Comparison of ENCODE assay signal across 11 cellular contexts in the genomic region with DNA sequence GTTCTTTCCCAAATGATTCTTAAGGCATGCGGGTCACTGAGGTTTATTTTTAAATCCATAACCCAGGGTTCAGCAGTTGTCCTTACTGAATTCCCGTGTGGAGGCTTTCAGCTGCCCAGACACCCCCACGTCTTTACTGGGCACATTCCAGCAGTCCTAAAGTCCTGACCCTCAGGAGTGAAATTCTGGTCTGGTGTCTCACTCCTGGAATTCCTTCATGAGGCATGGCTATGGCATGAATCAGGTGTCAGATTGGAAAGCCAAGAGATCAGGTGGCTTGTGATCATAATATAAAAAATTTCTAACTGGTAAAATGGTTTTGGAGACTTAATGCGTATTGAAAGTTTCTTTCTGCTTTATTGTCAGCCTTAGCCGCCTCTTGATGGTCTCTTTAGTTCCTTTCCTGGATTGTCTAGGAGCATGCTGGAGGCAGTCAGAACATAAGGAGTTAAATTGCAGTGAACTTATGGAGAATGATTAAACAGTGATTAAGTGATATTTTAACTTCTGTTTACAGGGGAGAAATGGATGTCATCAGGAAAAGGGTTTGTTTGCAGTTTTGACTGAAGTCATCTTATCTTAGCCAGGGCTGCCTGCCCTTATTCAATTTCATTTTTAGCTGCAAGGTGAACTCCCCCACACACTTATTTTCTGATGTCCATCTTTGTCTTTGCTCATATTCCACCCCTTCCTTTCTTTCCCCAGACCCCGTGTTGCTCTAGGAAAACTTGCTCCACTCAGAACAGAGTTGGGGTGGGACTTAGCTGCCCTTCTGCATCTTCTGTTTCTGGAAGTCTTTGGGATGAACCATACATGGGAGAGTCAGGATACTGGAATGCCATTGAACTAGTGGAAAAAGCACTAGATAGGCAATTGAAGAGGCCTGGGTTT. TPM values are rescaled to one million over a fixed set of nuclear protein-coding genes. Genes with fewer than 3 reads are reported as not detected.
DNase-seq lines count a peak whose midpoint lies in the region; ATAC-seq, FAIRE-seq and TF ChIP-seq lines count a peak whose summit lies in the region.
"Had no signal": no experiment of that assay in that cellular context is flagged by ENCODE, and none has a peak within 500 bp of the region (broad histone marks: within the 10 kb centered on the region; RNA-seq: fewer than 3 reads in every experiment).

No MANE protein-coding gene starts in this region.

- POLR2A ChIA-PET in A549 (lab: Yijun Ruan, JAX) = interaction anchor here (0.9 to 1.0 kb wide), 2 partner anchors 13 to 14 kb away, joined by 3 read pairs; no protein-coding TSS in a partner anchor

- FAIRE-seq in A549 (lab: Jason Lieb, UNC) = peak; percentile 18

- H3K4me2 ChIP-seq in A549 = peak overlapping the region; percentile 86

- no peak for TF ChIP-seq POLR2A in A549 (IDR thresholded peaks at IDR 0.05; ENCODE audit: low read length)

- H3K27me3 ChIP-seq in ectodermal cell (ENCODE audit: control insufficient read depth, insufficient read depth, low read length, poor library complexity, severe bottlenecking) = no peaks in the 10 kb centered on the region

- peaks cover 79% of the 10 kb centered on the region for H3K4me1 ChIP-seq in A549
- H3K4me1 ChIP-seq in ectodermal cell (ENCODE audit: control insufficient read depth, insufficient read depth, low read length) = peaks cover 36% of the 10 kb centered on the region

- H3K27ac ChIP-seq in A549 = peak overlapping the region; percentile 91 to 93
- peak overlapping the region; percentile 60 for H3K27ac ChIP-seq in ectodermal cell (ENCODE audit: insufficient read depth, low read depth, low read length, poor library complexity, severe bottlenecking)

- peaks cover 7% of the 10 kb centered on the region; the same call in 1 of the 3 replicates for H3K9me3 ChIP-seq in A549
- peaks cover 4% of the 10 kb centered on the region for H3K9me3 ChIP-seq in ectodermal cell (ENCODE audit: control insufficient read depth, low read length)

- peak in 1 of 2 experiments; percentile 32; a peak in 2 of 5 replicates for TF ChIP-seq RAD21 in A549 (conservative IDR thresholded peaks at IDR 0.05 in 1 of 2, IDR thresholded peaks at IDR 0.05 in 1 of 2)

- ATAC-seq in A549 = peak; percentile 84 to 87
- ATAC-seq in HG03457 (IDR thresholded peaks at IDR 0.05; ENCODE audit: unreplicated experiment) = no peak

- H3K36me3 ChIP-seq in ectodermal cell (ENCODE audit: control insufficient read depth, insufficient read depth, low read length) = no peaks in the 10 kb centered on the region

- peak; percentile 26 to 81; a peak in 3 of 5 replicates for TF ChIP-seq EP300 in A549 (IDR thresholded peaks at IDR 0.05)

- H3K4me3 ChIP-seq in A549 = no peak overlapping the region
- no peak overlapping the region for H3K4me3 ChIP-seq in ectodermal cell (ENCODE audit: insufficient read depth, low read depth, low read length)

- CTCF ChIA-PET in A549 (lab: Yijun Ruan, JAX) = interaction anchor here (0.6 to 2.5 kb wide), 8 partner anchors 9 to 80 kb away, joined by 3 to 17 read pairs (median 4); no protein-coding TSS in a partner anchor

- no peak for TF ChIP-seq CTCF in A549 (IDR thresholded peaks at IDR 0.05)

- 2% methylated on average over 4 of the region's 6 CpGs for WGBS in A549 (ENCODE audit: missing lambda C conversion rate)
- WGBS in ectodermal cell, 2 experiments = 78 to 79% methylated on average over 6 of the region's 6 CpGs

- peak; percentile 39 to 89 for DNase-seq in A549 (ENCODE audit: low read depth in 1 of 2, low spot score in 1 of 2)
- DNase-seq in M059J (ENCODE audit: low read depth) = peak; percentile 96
- DNase-seq in mucosa of gallbladder (ENCODE audit: low spot score) = peak; percentile 69
- no peak for DNase-seq in NCI-H187 (lab: John Stamatoyannopoulos, UW)
- DNase-seq in activated CD4-positive, alpha-beta T cell treated with anti-CD3 and anti-CD28 coated beads, Interleukin-2, amount 50 U/mL, for 1 hour = no peak
- no peak for DNase-seq in activated CD4-positive, CD25-positive, alpha-beta regulatory T cell treated with anti-CD3 and anti-CD28 coated beads, Interleukin-2, amount 50 U/mL, for 72 hours
- DNase-seq: activated B cell treated with CpG ODN at 0.5 μM for 24 hours, caudate nucleus, NCI-H2029 had no signal

TF ChIP-seq in A549, 52 proteins besides CTCF, POLR2A, EP300 and RAD21:
- TF ChIP-seq SREBF2 (IDR thresholded peaks at IDR 0.05) = no peak
- peak; percentile 83 for TF ChIP-seq GATA3 (IDR thresholded peaks at IDR 0.05; ENCODE audit: borderline replicate concordance)
- TF ChIP-seq SMC3 (IDR thresholded peaks at IDR 0.05) = 0 out of 3 replicates have a peak, but pooled peaks have one; percentile 16
- no peak for TF ChIP-seq ESRRA (IDR thresholded peaks at IDR 0.05; ENCODE audit: borderline replicate concordance, low read length)
- TF ChIP-seq JUN (IDR thresholded peaks at IDR 0.05) = peak; percentile 78; a peak in 3 of 5 replicates
- no peak for TF ChIP-seq TP53 (CRISPR knock-in tag; IDR thresholded peaks at IDR 0.05)
- TF ChIP-seq HDAC2 (IDR thresholded peaks at IDR 0.05) = no peak
- TF ChIP-seq MAFK (IDR thresholded peaks at IDR 0.05; ENCODE audit: partially characterized antibody) = no peak
- TF ChIP-seq, protein P1, sequence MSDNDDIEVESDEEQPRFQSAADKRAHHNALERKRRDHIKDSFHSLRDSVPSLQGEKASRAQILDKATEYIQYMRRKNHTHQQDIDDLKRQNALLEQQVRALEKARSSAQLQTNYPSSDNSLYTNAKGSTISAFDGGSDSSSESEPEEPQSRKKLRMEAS (IDR thresholded peaks at IDR 0.05) = peak; percentile 62
- TF ChIP-seq, protein P2, sequence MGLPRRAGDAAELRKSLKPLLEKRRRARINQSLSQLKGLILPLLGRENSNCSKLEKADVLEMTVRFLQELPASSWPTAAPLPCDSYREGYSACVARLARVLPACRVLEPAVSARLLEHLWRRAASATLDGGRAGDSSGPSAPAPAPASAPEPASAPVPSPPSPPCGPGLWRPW (IDR thresholded peaks at IDR 0.05) = no peak
- TF ChIP-seq, protein P3, sequence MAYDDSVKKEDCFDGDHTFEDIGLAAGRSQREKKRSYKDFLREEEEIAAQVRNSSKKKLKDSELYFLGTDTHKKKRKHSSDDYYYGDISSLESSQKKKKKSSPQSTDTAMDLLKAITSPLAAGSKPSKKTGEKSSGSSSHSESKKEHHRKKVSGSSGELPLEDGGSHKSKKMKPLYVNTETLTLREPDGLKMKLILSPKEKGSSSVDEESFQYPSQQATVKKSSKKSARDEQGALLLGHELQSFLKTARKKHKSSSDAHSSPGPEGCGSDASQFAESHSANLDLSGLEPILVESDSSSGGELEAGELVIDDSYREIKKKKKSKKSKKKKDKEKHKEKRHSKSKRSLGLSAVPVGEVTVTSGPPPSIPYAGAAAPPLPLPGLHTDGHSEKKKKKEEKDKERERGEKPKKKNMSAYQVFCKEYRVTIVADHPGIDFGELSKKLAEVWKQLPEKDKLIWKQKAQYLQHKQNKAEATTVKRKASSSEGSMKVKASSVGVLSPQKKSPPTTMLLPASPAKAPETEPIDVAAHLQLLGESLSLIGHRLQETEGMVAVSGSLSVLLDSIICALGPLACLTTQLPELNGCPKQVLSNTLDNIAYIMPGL (CRISPR knock-in tag; IDR thresholded peaks at IDR 0.05; ENCODE audit: borderline replicate concordance) = no peak
- peak; percentile 54; the same call in 1 of the 2 replicates for TF ChIP-seq FOSL2 (IDR thresholded peaks at IDR 0.05)
- peak; percentile 86 for TF ChIP-seq FOSL2 (CRISPR knock-in tag; IDR thresholded peaks at IDR 0.05)
- no peak for TF ChIP-seq HOXA7 (CRISPR knock-in tag; IDR thresholded peaks at IDR 0.05)
- no peak for TF ChIP-seq RCOR1 (IDR thresholded peaks at IDR 0.05; ENCODE audit: low read depth, low read length)
- TF ChIP-seq, protein P4, sequence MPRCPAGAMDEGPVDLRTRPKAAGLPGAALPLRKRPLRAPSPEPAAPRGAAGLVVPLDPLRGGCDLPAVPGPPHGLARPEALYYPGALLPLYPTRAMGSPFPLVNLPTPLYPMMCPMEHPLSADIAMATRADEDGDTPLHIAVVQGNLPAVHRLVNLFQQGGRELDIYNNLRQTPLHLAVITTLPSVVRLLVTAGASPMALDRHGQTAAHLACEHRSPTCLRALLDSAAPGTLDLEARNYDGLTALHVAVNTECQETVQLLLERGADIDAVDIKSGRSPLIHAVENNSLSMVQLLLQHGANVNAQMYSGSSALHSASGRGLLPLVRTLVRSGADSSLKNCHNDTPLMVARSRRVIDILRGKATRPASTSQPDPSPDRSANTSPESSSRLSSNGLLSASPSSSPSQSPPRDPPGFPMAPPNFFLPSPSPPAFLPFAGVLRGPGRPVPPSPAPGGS (IDR thresholded peaks at IDR 0.05) = 0 out of 3 replicates have a peak, but pooled peaks have one; percentile 50
- TF ChIP-seq CEBPB (IDR thresholded peaks at IDR 0.05) = peak in 1 of 2 experiments; percentile 36; a peak in 1 of 4 replicates
- no peak for TF ChIP-seq RFX5 (IDR thresholded peaks at IDR 0.05)
- peak; percentile 87 for TF ChIP-seq JUNB (IDR thresholded peaks at IDR 0.05)
- no peak for TF ChIP-seq CHD4 (IDR thresholded peaks at IDR 0.05; ENCODE audit: borderline replicate concordance)
- no peak for TF ChIP-seq NFE2L2 (conservative IDR thresholded peaks at IDR 0.05; ENCODE audit: low read length)
- TF ChIP-seq KDM1A (IDR thresholded peaks at IDR 0.05; ENCODE audit: low read depth) = no peak
- TF ChIP-seq, protein P5, sequence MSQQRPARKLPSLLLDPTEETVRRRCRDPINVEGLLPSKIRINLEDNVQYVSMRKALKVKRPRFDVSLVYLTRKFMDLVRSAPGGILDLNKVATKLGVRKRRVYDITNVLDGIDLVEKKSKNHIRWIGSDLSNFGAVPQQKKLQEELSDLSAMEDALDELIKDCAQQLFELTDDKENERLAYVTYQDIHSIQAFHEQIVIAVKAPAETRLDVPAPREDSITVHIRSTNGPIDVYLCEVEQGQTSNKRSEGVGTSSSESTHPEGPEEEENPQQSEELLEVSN (IDR thresholded peaks at IDR 0.05; ENCODE audit: borderline replicate concordance, low read depth) = no peak
- TF ChIP-seq KDM5A (IDR thresholded peaks at IDR 0.05) = no peak

RNA-seq across cellular contexts. Expression of gene MACF1, which starts 25.7 kb away (rescaled TPM):
- polyA plus RNA-seq in A549 (2011; rRNA removed) = 64.2 and 75.7 TPM in 2 replicates
- 7.9 and 9.6 TPM in 2 replicates for polyA plus RNA-seq in A549 (2012; cell fraction: cytosol; rRNA removed)
- polyA plus RNA-seq in A549 (2012; cell fraction: nucleus; rRNA removed) = 56.1 and 99.6 TPM in 2 replicates
- 41.9 to 46.0 TPM (median 45.7 TPM) in 3 replicates for polyA plus RNA-seq in A549 (2017; fragmentation: RNase III; extraction: RNeasy Plus Mini Kit Qiagen cat#74134 plus additional on column Dnase treatment)
- 170 and 172 TPM in 2 replicates for polyA minus RNA-seq in A549 (2011; rRNA and poly(A)+ RNA removed)
- 60.0 and 113 TPM in 2 replicates for total RNA-seq in M059J (2014; rRNA removed; shearing (Covaris generic))
- polyA plus RNA-seq in ectodermal cell (2013, experiment 1 of 4) = 98.6 TPM
- polyA plus RNA-seq in ectodermal cell (2013, experiment 2 of 4) = 138 TPM
- polyA plus RNA-seq in ectodermal cell (2013, experiment 3 of 4) = 72.0 TPM
- 103 TPM for polyA plus RNA-seq in ectodermal cell (2013, experiment 4 of 4)
- 404 TPM for total RNA-seq in mucosa of gallbladder

Comparison
In these comparisons a context has a peak if more than half of its experiments do, and no peak if none do; other contexts are left out.
1. DNase-seq: peak in A549 (2 of 2), M059J (single experiment) and mucosa of gallbladder (single experiment); none in NCI-H187 (0 of 2), activated CD4-positive, alpha-beta T cell treated with anti-CD3 and anti-CD28 coated beads, Interleukin-2, amount 50 U/mL, for 1 hour (single experiment) and activated CD4-positive, CD25-positive, alpha-beta regulatory T cell treated with anti-CD3 and anti-CD28 coated beads, Interleukin-2, amount 50 U/mL, for 72 hours (single experiment).